18 cellular contexts compared by ENCODE assay signal in genomic region chr5:14405706-14406553, GRCh38.
DNase-seq lines count a peak whose midpoint lies in the region; ATAC-seq, FAIRE-seq and TF ChIP-seq lines count a peak whose summit lies in the region.
"Had no signal": no experiment of that assay in that cellular context is flagged by ENCODE, and none has a peak within 500 bp of the region (broad histone marks: within the 10 kb centered on the region; RNA-seq: fewer than 3 reads in every experiment).

No MANE protein-coding gene starts in this region.

- no peak overlapping the region for H3K27ac Mint-ChIP-seq in MCF 10A (ENCODE audit: low read depth, unreplicated experiment)
- peak overlapping the region; percentile 74 for H3K27ac Mint-ChIP-seq in type B pancreatic cell
- H3K27ac Mint-ChIP-seq: activated naive CD4-positive, alpha-beta T cell treated with anti-CD3 and anti-CD28 coated beads for 36 hours; natural killer cell treated with Interleukin-12 subunit alpha and Interleukin-12 subunit beta and Interleukin-15 and Interleukin-18, amount 100 ng/mL, for 72 hours; WTC11 had no signal

- H3K36me3 Mint-ChIP-seq in MCF 10A (ENCODE audit: insufficient read depth, unreplicated experiment): peaks cover 51% of the 10 kb centered on the region
- peaks cover 54% of the 10 kb centered on the region for H3K36me3 Mint-ChIP-seq in type B pancreatic cell
- H3K36me3 Mint-ChIP-seq: CD8-positive, alpha-beta memory T cell had no signal

- no TSS peak for BruUV-seq in MCF 10A (replicated peaks; lab: Mats Ljungman, UMichigan)

- FAIRE-seq in islet of Langerhans (lab: Jason Lieb, UNC) (peak; percentile 98), D721Med (lab: Jason Lieb, UNC) (no peak)
- FAIRE-seq: A549, GM19239 had no signal

- H3K4me1 Mint-ChIP-seq in MCF 10A (ENCODE audit: insufficient read depth, unreplicated experiment) (peaks cover 10% of the 10 kb centered on the region), type B pancreatic cell (ENCODE audit: unreplicated experiment) (peaks cover 30% of the 10 kb centered on the region)
- H3K4me1 Mint-ChIP-seq: WTC11 had no signal

- peak overlapping the region; percentile 49 to 73 for H3K27ac ChIP-seq in breast epithelium
- H3K27ac ChIP-seq: A549, lower lobe of right lung had no signal

- TF ChIP-seq CTCF in breast epithelium (IDR thresholded peaks at IDR 0.05) (no peak), MCF 10A (IDR thresholded peaks at IDR 0.05; ENCODE audit: unreplicated experiment) (no peak), type B pancreatic cell (conservative IDR thresholded peaks at IDR 0.05) (no peak), D721Med (IDR thresholded peaks at IDR 0.05; ENCODE audit: insufficient read depth, missing control alignments) (no peak)

- CTCF ChIA-PET in MCF 10A (lab: Yijun Ruan, JAX): interaction anchor here (2.0 kb wide), 1 partner anchor 243 kb away, joined by 6 read pairs; no protein-coding TSS in a partner anchor

- H3K4me3 ChIP-seq in breast epithelium: no peak overlapping the region
- H3K4me3 ChIP-seq: A549, lower lobe of right lung, MG63 had no signal

- H3K9me3 Mint-ChIP-seq in MCF 10A (ENCODE audit: unreplicated experiment) (peaks cover 8% of the 10 kb centered on the region), type B pancreatic cell (no peaks in the 10 kb centered on the region)

- H3K4me3 Mint-ChIP-seq in MCF 10A (ENCODE audit: unreplicated experiment): no peak overlapping the region
- no peak overlapping the region for H3K4me3 Mint-ChIP-seq in type B pancreatic cell
- H3K4me3 Mint-ChIP-seq: activated naive CD4-positive, alpha-beta T cell treated with anti-CD3 and anti-CD28 coated beads for 36 hours; CD8-positive, alpha-beta memory T cell; natural killer cell treated with Interleukin-12 subunit alpha and Interleukin-12 subunit beta and Interleukin-15 and Interleukin-18, amount 100 ng/mL, for 72 hours; WTC11 had no signal

- POLR2A ChIA-PET in MCF 10A (lab: Yijun Ruan, JAX): interaction anchor here (0.6 kb wide), 1 partner anchor 138 kb away, joined by 3 read pairs; no protein-coding TSS in a partner anchor

- H3K27me3 Mint-ChIP-seq in MCF 10A (ENCODE audit: insufficient read depth, unreplicated experiment): no peaks in the 10 kb centered on the region
- H3K27me3 Mint-ChIP-seq in type B pancreatic cell: no peaks in the 10 kb centered on the region
- H3K27me3 Mint-ChIP-seq: natural killer cell treated with Interleukin-12 subunit alpha and Interleukin-12 subunit beta and Interleukin-15 and Interleukin-18, amount 100 ng/mL, for 72 hours had no signal

- H3K36me3 ChIP-seq in breast epithelium: no peaks in the 10 kb centered on the region

- no peaks in the 10 kb centered on the region for H3K4me1 ChIP-seq in breast epithelium
- H3K4me1 ChIP-seq: A549, lower lobe of right lung had no signal

- ATAC-seq in GM18502 (IDR thresholded peaks at IDR 0.05; ENCODE audit: poor library complexity, unreplicated experiment): no peak
- ATAC-seq: natural killer cell treated with Interleukin-12 subunit alpha and Interleukin-12 subunit beta and Interleukin-15 and Interleukin-18, amount 100 ng/mL, for 72 hours had no signal

- DNase-seq in breast epithelium (ENCODE audit: low spot score in 2 of 2) (no peak), MCF 10A (ENCODE audit: unreplicated experiment) (no peak), astrocyte of the hippocampus (ENCODE audit: low read depth, low spot score) (peak; percentile 31), type B pancreatic cell (ENCODE audit: extremely low spot score, unreplicated experiment) (no peak), D721Med (ENCODE audit: insufficient read length, low spot score) (no peak), germinal center (ENCODE audit: low spot score) (no peak)
- DNase-seq: activated naive CD4-positive, alpha-beta T cell treated with anti-CD3 and anti-CD28 coated beads for 36 hours; CD8-positive, alpha-beta memory T cell; central memory CD4-positive, alpha-beta T cell; lower lobe of right lung; stimulated activated CD4-positive, alpha-beta T cell treated with anti-CD3 and anti-CD28 coated beads, Interleukin-4, amount 100 ng/mL, for 1 hour had no signal

- no peaks in the 10 kb centered on the region for H3K27me3 ChIP-seq in breast epithelium
- H3K27me3 ChIP-seq: MG63 had no signal

- intact Hi-C loops in breast epithelium (cut with DNase I; ENCODE audit: low total_unique reads): no loop called here
- intact Hi-C loops in MCF 10A (cut with micrococcal nuclease): loop anchor here (1.0 kb wide), 1 partner anchor 251 kb away; no protein-coding TSS in a partner anchor

- H3K9me3 ChIP-seq in breast epithelium: no peaks in the 10 kb centered on the region
- H3K9me3 ChIP-seq: A549, lower lobe of right lung, MG63 had no signal

- no peak for TF ChIP-seq POLR2A in breast epithelium (IDR thresholded peaks at IDR 0.05)
